In genomic region chr1:243257189-243257588, GRCh38 we compare ENCODE assay signal across 12 cellular contexts. TPM values are rescaled to one million over a fixed set of nuclear protein-coding genes. Genes with fewer than 3 reads are reported as not detected.
A peak's percentile ranks its signal among the peaks of the same experiment; 100 is the strongest.
DNase-seq lines count a peak whose midpoint lies in the region; ATAC-seq, FAIRE-seq and TF ChIP-seq lines count a peak whose summit lies in the region.
"Had no signal": no experiment of that assay in that cellular context is flagged by ENCODE, and none has a peak within 500 bp of the region (broad histone marks: within the 10 kb centered on the region; RNA-seq: fewer than 3 reads in every experiment).

No MANE protein-coding gene starts in this region.

- H3K4me3 ChIP-seq in ACC112 (ENCODE audit: low read depth, low read length), result peak overlapping the region; percentile 98
- peak overlapping the region; percentile 80 to 94 for H3K4me3 ChIP-seq in HCT116 (replicated peaks in 1 of 2; ENCODE audit: low read depth in 1 of 2, low read length in 2 of 2)
- H3K4me3 ChIP-seq in astrocyte of the spinal cord (ENCODE audit: low read depth, low read length), result peak overlapping the region; percentile 65
- peak overlapping the region; percentile 89 for H3K4me3 ChIP-seq in mesodermal cell (ENCODE audit: extremely low read depth, insufficient read depth, low read length, poor library complexity, severe bottlenecking)
- H3K4me3 ChIP-seq: mucosa of descending colon had no signal

- peaks cover 80% of the 10 kb centered on the region for H3K79me2 ChIP-seq in ACC112 (ENCODE audit: control insufficient read depth, insufficient read depth, low read length, unreplicated experiment)
- H3K79me2 ChIP-seq in HCT116 (ENCODE audit: insufficient read depth, low read length), result peaks cover 70% of the 10 kb centered on the region

- TF ChIP-seq RAD21 in HCT116 (IDR thresholded peaks at IDR 0.05; ENCODE audit: low read depth), result no peak

- FAIRE-seq in D721Med (lab: Jason Lieb, UNC), result no peak

- peak overlapping the region; percentile 82 for H3K4me2 ChIP-seq in HCT116 (ENCODE audit: low read length)

- H3K4me1 ChIP-seq in ACC112 (ENCODE audit: control insufficient read depth, insufficient read depth, low read length, unreplicated experiment) (peaks cover 20% of the 10 kb centered on the region), HCT116 (ENCODE audit: control insufficient read depth in 1 of 2, insufficient read depth in 2 of 2, low read length in 2 of 2) (peaks cover 17 to 31% of the 10 kb centered on the region in 2 experiments), mesodermal cell (ENCODE audit: control insufficient read depth, insufficient read depth, low read length, poor library complexity, severe bottlenecking) (no peaks in the 10 kb centered on the region)

- no peak for TF ChIP-seq POLR2A in HCT116 (IDR thresholded peaks at IDR 0.05; ENCODE audit: borderline replicate concordance, extremely low read depth, insufficient read depth, insufficient read length)

- CTCF ChIA-PET in HCT116 (lab: Charles Lee), result no interaction called here

- no peak overlapping the region for H2AFZ ChIP-seq in ACC112 (ENCODE audit: low read length, unreplicated experiment)
- no peak overlapping the region for H2AFZ ChIP-seq in HCT116 (ENCODE audit: low read depth, low read length, poor library complexity, severe bottlenecking)

- no peak for DNase-seq in HCT116 (ENCODE audit: low read depth, low spot score)
- no peak for DNase-seq in astrocyte of the spinal cord (ENCODE audit: low read depth, low spot score)
- no peak for DNase-seq in NCI-H69 (lab: John Stamatoyannopoulos, UW)
- DNase-seq in DMS53 treated with DMSO at 0.1 percent for 48 hours (lab: John Stamatoyannopoulos, UW; ENCODE audit: unreplicated experiment), result no peak
- DNase-seq in D721Med (ENCODE audit: insufficient read length, low spot score), result no peak
- DNase-seq in NOMO-1 (lab: John Stamatoyannopoulos, UW; ENCODE audit: unreplicated experiment in 2 of 2), result no peak
- DNase-seq: central memory CD4-positive, alpha-beta T cell; mucosa of descending colon; NCI-H1417 treated with DMSO at 0.1 percent for 48 hours; T-helper 2 cell had no signal

- no peaks in the 10 kb centered on the region for H3K27me3 ChIP-seq in ACC112 (ENCODE audit: insufficient read depth, low read length)
- H3K27me3 ChIP-seq in HCT116 (ENCODE audit: insufficient read depth, low read length), result no peaks in the 10 kb centered on the region

- in situ Hi-C loops in astrocyte of the spinal cord (cut with HindIII; ENCODE audit: low sequenced_read_pairs), result no loop called here

- no peak for ATAC-seq in HCT116
- ATAC-seq: mucosa of descending colon had no signal

- POLR2A ChIA-PET in HCT116 (lab: Charles Lee), result interaction anchor here (3.0 kb wide), 1 partner anchor 9 kb away, joined by 23 read pairs; no protein-coding TSS in a partner anchor

- no TSS peak for BruUV-seq in HCT116 (replicated peaks; lab: Mats Ljungman, UMichigan)

- H3K27ac ChIP-seq in ACC112 (ENCODE audit: low read depth, low read length) (peak overlapping the region; percentile 71; the same call in 1 of the 2 replicates), HCT116 (ENCODE audit: low read depth, low read length) (no peak overlapping the region), mesodermal cell (ENCODE audit: low read depth, low read length, severe bottlenecking) (no peak overlapping the region)

- WGBS in mesodermal cell (ENCODE audit: insufficient coverage in 2 of 2), 2 experiments, result no CpG with 5 or more reads among the region's 1 CpG

- H4K20me1 ChIP-seq in HCT116 (ENCODE audit: insufficient read depth), result no peaks in the 10 kb centered on the region

- no peaks in the 10 kb centered on the region for H3K9me2 ChIP-seq in HCT116 (ENCODE audit: insufficient read depth)

- peak overlapping the region; percentile 83; the same call in 1 of the 2 replicates for H3K9ac ChIP-seq in HCT116 (ENCODE audit: low read length)

- H3K36me3 ChIP-seq in ACC112 (ENCODE audit: insufficient read depth, low read length) (no peaks in the 10 kb centered on the region), HCT116 (ENCODE audit: control insufficient read depth in 1 of 2, insufficient read depth in 2 of 2, low read length in 2 of 2) (no peaks in the 10 kb centered on the region), mesodermal cell (ENCODE audit: control insufficient read depth, insufficient read depth, low read length) (peaks cover 11% of the 10 kb centered on the region)

- TF ChIP-seq CTCF in HCT116 (IDR thresholded peaks at IDR 0.05 in 2 of 3, conservative IDR thresholded peaks at IDR 0.05 in 1 of 3; ENCODE audit: borderline replicate concordance in 1 of 3, insufficient read depth in 1 of 3, low read depth in 2 of 3, low read length in 2 of 3), result no peak
- TF ChIP-seq CTCF in astrocyte of the spinal cord (IDR thresholded peaks at IDR 0.05; ENCODE audit: low read depth, low read length), result no peak
- no peak for TF ChIP-seq CTCF in D721Med (IDR thresholded peaks at IDR 0.05; ENCODE audit: insufficient read depth, missing control alignments)

- intact Hi-C loops in HCT116 (cut with micrococcal nuclease), result no loop called here

- RAD21 ChIA-PET in HCT116 (lab: Charles Lee; ENCODE audit: low non-redundant PET in 1 of 2, low total read pairs in 2 of 2, uncharacterized antibody in 2 of 2, unreplicated experiment in 2 of 2), result no interaction called here

- H3K9me3 ChIP-seq in HCT116 (ENCODE audit: control insufficient read depth in 1 of 2, insufficient read depth in 1 of 2, low read depth in 1 of 2, low read length in 2 of 2), result no peaks in the 10 kb centered on the region
- H3K9me3 ChIP-seq in mesodermal cell (ENCODE audit: control insufficient read depth, low read length), result no peaks in the 10 kb centered on the region
- H3K9me3 ChIP-seq: mucosa of descending colon had no signal

TF ChIP-seq in HCT116, 20 proteins besides CTCF, POLR2A, EP300 and RAD21:
- TF ChIP-seq EZH2phosphoT487 (IDR thresholded peaks at IDR 0.05; ENCODE audit: borderline replicate concordance) (no peak), YY1 (IDR thresholded peaks at IDR 0.05; ENCODE audit: extremely low read depth, insufficient replicate concordance, low read depth, low read length) (no peak), REST (IDR thresholded peaks at IDR 0.05; ENCODE audit: low read depth) (no peak), FOSL1 (IDR thresholded peaks at IDR 0.05; ENCODE audit: low read depth) (no peak), SRF (IDR thresholded peaks at IDR 0.05; ENCODE audit: low read depth) (no peak), ELF1 (IDR thresholded peaks at IDR 0.05; ENCODE audit: borderline replicate concordance, low read depth) (no peak), SP1 (IDR thresholded peaks at IDR 0.05; ENCODE audit: low read depth) (no peak), ZBTB33 (IDR thresholded peaks at IDR 0.05; ENCODE audit: extremely low read depth, insufficient replicate concordance, low read length) (no peak), ATF3 (IDR thresholded peaks at IDR 0.05) (no peak), SIN3A (IDR thresholded peaks at IDR 0.05; ENCODE audit: low read depth) (no peak)

RNA-seq across cellular contexts. Expression of gene SDCCAG8, which starts 1.3 kb away (rescaled TPM):
- 38.2 TPM for total RNA-seq in HCT116 (2021; ENCODE audit: unreplicated experiment)
- 42.7 and 47.5 TPM in 2 replicates for polyA plus RNA-seq in HCT116 (2012)
- 28.8 TPM for polyA plus RNA-seq in mesodermal cell (2013, experiment 1 of 2)
- polyA plus RNA-seq in mesodermal cell (2013, experiment 2 of 2), result 23.2 TPM

RNA-seq across cellular contexts. Expression of gene CEP170, which starts 2.1 kb away (rescaled TPM):
- 55.2 TPM for total RNA-seq in HCT116 (2021; ENCODE audit: unreplicated experiment)
- 17.0 and 20.9 TPM in 2 replicates for polyA plus RNA-seq in HCT116 (2012)
- polyA plus RNA-seq in mesodermal cell (2013, experiment 1 of 2), result 131 TPM
- polyA plus RNA-seq in mesodermal cell (2013, experiment 2 of 2), result 126 TPM
